Comparison of ENCODE assay signal across 8 cellular contexts in genomic region chr3:123618768-123619484, GRCh38. TPM values are rescaled to one million over a fixed set of nuclear protein-coding genes. Genes with fewer than 3 reads are reported as not detected.
DNase-seq lines count a peak whose midpoint lies in the region; ATAC-seq, FAIRE-seq and TF ChIP-seq lines count a peak whose summit lies in the region.

No MANE protein-coding gene starts in this region.

- ATAC-seq in right lobe of liver = peak; percentile 25 to 61 (median 58)
- ATAC-seq in HepG2 = no peak
- ATAC-seq in K562 = peak; percentile 31; the same call in 2 of the 3 replicates
- ATAC-seq in left lung = peak; percentile 56
- ATAC-seq in GM19455 (IDR thresholded peaks at IDR 0.05; ENCODE audit: unreplicated experiment) = no peak

- H3K36me3 ChIP-seq in right lobe of liver (peaks cover 0 to 16% (median 4%) of the 10 kb centered on the region in 4 donors), HepG2 (replicated peaks in 1 of 2; ENCODE audit: control insufficient read depth in 1 of 2, insufficient read depth in 2 of 2, low read length in 2 of 2) (peaks cover 6 to 12% of the 10 kb centered on the region in 2 experiments; a peak in 3 of 5 replicates), K562 (ENCODE audit: control insufficient read depth, insufficient read depth, low read length) (no peaks in the 10 kb centered on the region), left lung (peaks cover 0 to 19% of the 10 kb centered on the region in 2 donors), mesendoderm (ENCODE audit: control insufficient read depth, insufficient read depth, low read length) (no peaks in the 10 kb centered on the region)

- H2BK5ac ChIP-seq in mesendoderm (ENCODE audit: low read length) = no peak overlapping the region

- no peak for TF ChIP-seq RAD21 in HepG2 (CRISPR knock-in tag; IDR thresholded peaks at IDR 0.05)
- TF ChIP-seq RAD21 in K562 (CRISPR knock-in tag; conservative IDR thresholded peaks at IDR 0.05 in 1 of 2, IDR thresholded peaks at IDR 0.05 in 1 of 2) = no peak

- H2BK120ac ChIP-seq in mesendoderm (ENCODE audit: low read depth, low read length) = no peak overlapping the region

- H3K9me1 ChIP-seq in K562 (ENCODE audit: control insufficient read depth, insufficient read depth, low read length) = no peaks in the 10 kb centered on the region

- TF ChIP-seq CTCF in right lobe of liver (IDR thresholded peaks at IDR 0.05) (no peak), HepG2 (CRISPR knock-in tag; IDR thresholded peaks at IDR 0.05) (no peak), K562 (IDR thresholded peaks at IDR 0.05 in 2 of 3, conservative IDR thresholded peaks at IDR 0.05 in 1 of 3; ENCODE audit: insufficient read depth in 2 of 3, low read depth in 1 of 3, low read length in 3 of 3) (no peak), left lung (IDR thresholded peaks at IDR 0.05) (no peak)

- intact Hi-C loops in right lobe of liver (cut with DNase I) (no loop called here), HepG2 (cut with micrococcal nuclease; ENCODE audit: unreplicated experiment) (no loop called here), K562 (cut with micrococcal nuclease) (loop anchor here (2.0 kb wide), 1 partner anchor 34 kb away; the partner anchor contains the start of gene HACD2), left lung (cut with DNase I) (no loop called here)

- in situ Hi-C loops in HepG2 (cut with HindIII; ENCODE audit: extremely low pct_ligation_motif_present, low pct_unique_long_range_greater_than_20kb) = no loop called here
- in situ Hi-C loops in K562 (cut with MboI) = no loop called here

- H3K79me1 ChIP-seq in mesendoderm (ENCODE audit: low read length) = no peaks in the 10 kb centered on the region

- no peaks in the 10 kb centered on the region for H3K79me2 ChIP-seq in HepG2 (ENCODE audit: insufficient read depth, low read length)
- no peaks in the 10 kb centered on the region for H3K79me2 ChIP-seq in K562 (ENCODE audit: control insufficient read depth, insufficient read depth, low read length)
- no peaks in the 10 kb centered on the region for H3K79me2 ChIP-seq in mesendoderm (ENCODE audit: control insufficient read depth, insufficient read depth, low read length)

- H2AFZ ChIP-seq in HepG2 (ENCODE audit: low read length) = no peak overlapping the region
- H2AFZ ChIP-seq in K562 (ENCODE audit: low read depth, low read length) = no peak overlapping the region

- H3K4me1 ChIP-seq in right lobe of liver (peaks cover 0 to 10% (median 4%) of the 10 kb centered on the region in 4 donors), HepG2 (ENCODE audit: insufficient read depth, low read length) (peaks cover 37% of the 10 kb centered on the region), K562 (replicated peaks in 1 of 2; ENCODE audit: control insufficient read depth in 2 of 2, insufficient read depth in 2 of 2, low read length in 2 of 2) (peaks cover 0 to 18% of the 10 kb centered on the region in 2 experiments; a peak in 4 of 5 replicates), left lung (peaks cover 10 to 25% of the 10 kb centered on the region in 2 donors), mesendoderm (ENCODE audit: control insufficient read depth, low read depth, low read length) (no peaks in the 10 kb centered on the region)

- no TSS peak for BruUV-seq in HepG2 (replicated peaks; lab: Mats Ljungman, UMichigan)
- BruUV-seq in K562 (replicated peaks; lab: Mats Ljungman, UMichigan) = no TSS peak

- TF ChIP-seq EP300 in HepG2 (IDR thresholded peaks at IDR 0.05; ENCODE audit: low read depth in 2 of 2, low read length in 2 of 2) = no peak
- TF ChIP-seq EP300 in HepG2 (CRISPR knock-in tag; IDR thresholded peaks at IDR 0.05; ENCODE audit: borderline replicate concordance) = no peak
- TF ChIP-seq EP300 in K562 (IDR thresholded peaks at IDR 0.05; ENCODE audit: low read length) = no peak

- TF ChIP-seq POLR2A in right lobe of liver (IDR thresholded peaks at IDR 0.05) (no peak), HepG2 (IDR thresholded peaks at IDR 0.05; ENCODE audit: insufficient read depth in 1 of 2, low read depth in 2 of 2, low read length in 2 of 2) (no peak), K562 (conservative IDR thresholded peaks at IDR 0.05) (no peak)

- H2BK15ac ChIP-seq in mesendoderm (replicated peaks; ENCODE audit: low read depth) = no peak overlapping the region

- 61% methylated on average over 5 of the region's 5 CpGs for WGBS in right lobe of liver (ENCODE audit: insufficient coverage, low coverage, low lambda C conversion rate, missing lambda C conversion rate)
- WGBS in HepG2 (ENCODE audit: low lambda C conversion rate) = 100% methylated on average over 5 of the region's 5 CpGs
- 33% methylated on average over 5 of the region's 5 CpGs for WGBS in K562 (ENCODE audit: insufficient coverage, low coverage, missing lambda C conversion rate)
- no CpG with 5 or more reads among the region's 5 CpGs for WGBS in mesendoderm (ENCODE audit: extremely low coverage, insufficient coverage, low lambda C conversion rate)

- no peak overlapping the region for H3K18ac ChIP-seq in mesendoderm (ENCODE audit: low read length)

- peak overlapping the region in 1 of 3 donors; percentile 10 for H3K4me3 ChIP-seq in right lobe of liver
- H3K4me3 ChIP-seq in HepG2 (replicated peaks in 1 of 3; ENCODE audit: insufficient read depth in 1 of 3, low read depth in 2 of 3, low read length in 3 of 3) = no peak overlapping the region
- H3K4me3 ChIP-seq in K562 = no peak overlapping the region
- peak overlapping the region in 1 of 2 donors; percentile 19 for H3K4me3 ChIP-seq in left lung
- no peak overlapping the region for H3K4me3 ChIP-seq in mesendoderm (ENCODE audit: low read length)

- H4K20me1 ChIP-seq in HepG2 (ENCODE audit: insufficient read depth, low read length) = no peaks in the 10 kb centered on the region
- H4K20me1 ChIP-seq in K562 (replicated peaks; ENCODE audit: control insufficient read depth, insufficient read depth, low read length) = no peaks in the 10 kb centered on the region; the same call in 1 of the 2 replicates

- H3K4ac ChIP-seq in mesendoderm (ENCODE audit: low read depth, low read length) = no peak overlapping the region

- H3K27ac ChIP-seq in right lobe of liver (no peak overlapping the region), HepG2 (ENCODE audit: extremely low read length, insufficient read depth, low read length) (no peak overlapping the region), K562 (ENCODE audit: extremely low read depth, low read depth, low read length) (no peak overlapping the region), left lung (peak overlapping the region; percentile 27 to 57), mesendoderm (ENCODE audit: low read depth, low read length) (no peak overlapping the region)

- FAIRE-seq in HepG2 (lab: Jason Lieb, UNC) = no peak
- no peak for FAIRE-seq in K562 (lab: Jason Lieb, UNC)

- H3K4me2 ChIP-seq in HepG2 (ENCODE audit: low read depth, low read length) (no peak overlapping the region), K562 (ENCODE audit: insufficient read depth, low read length) (no peak overlapping the region), mesendoderm (ENCODE audit: low read length) (no peak overlapping the region)

- no peak overlapping the region for H4K8ac ChIP-seq in mesendoderm (ENCODE audit: low read depth, low read length)

- H3K27me3 ChIP-seq in right lobe of liver (no peaks in the 10 kb centered on the region), HepG2 (ENCODE audit: control insufficient read depth in 1 of 2, insufficient read depth in 2 of 2, low read length in 2 of 2) (no peaks in the 10 kb centered on the region), K562 (ENCODE audit: control insufficient read depth in 2 of 2, insufficient read depth in 2 of 2, low read length in 2 of 2) (peaks cover 0 to 5% of the 10 kb centered on the region in 2 experiments; a peak in 1 of 5 replicates), left lung (no peaks in the 10 kb centered on the region), mesendoderm (ENCODE audit: insufficient read depth, low read length, poor library complexity) (no peaks in the 10 kb centered on the region)

- CTCF ChIA-PET in HepG2 (lab: Yijun Ruan, JAX; ENCODE audit: low intra/inter-chr PET ratio, low total read pairs) (no interaction called here), K562 (lab: Yijun Ruan, JAX; ENCODE audit: low intra/inter-chr PET ratio) (no interaction called here)

- H3K56ac ChIP-seq in mesendoderm (ENCODE audit: low read length) = no peak overlapping the region

- no peak overlapping the region for H3K23ac ChIP-seq in mesendoderm (ENCODE audit: low read length)

- POLR2A ChIA-PET in HepG2 (lab: Yijun Ruan, JAX) (interaction anchor here (0.7 to 2.3 kb wide), 3 partner anchors 13 to 33 kb away, joined by 3 to 13 read pairs (median 3); no protein-coding TSS in a partner anchor), K562 (lab: Yijun Ruan, JAX) (interaction anchor here (0.6 to 1.5 kb wide), 4 partner anchors 17 to 310 kb away, joined by 3 read pairs; no protein-coding TSS in a partner anchor)

- no peak overlapping the region for H2AK5ac ChIP-seq in mesendoderm (ENCODE audit: low read length)

- peak in 1 of 3 donors; percentile 61 for DNase-seq in right lobe of liver
- no peak for DNase-seq in HepG2 (ENCODE audit: low spot score)
- DNase-seq in K562 (ENCODE audit: extremely low read depth in 1 of 4, low spot score in 3 of 4) = peak in 1 of 4 experiments; percentile 29
- DNase-seq in left lung = peak in 1 of 2 donors; percentile 81
- DNase-seq in H4 (ENCODE audit: low spot score) = no peak
- no peak for DNase-seq in 8988T
- DNase-seq in mesendoderm = no peak

- H3K9me3 ChIP-seq in right lobe of liver (no peaks in the 10 kb centered on the region), HepG2 (ENCODE audit: low read length) (no peaks in the 10 kb centered on the region), K562 (replicated peaks; ENCODE audit: control insufficient read depth, insufficient read depth, low read depth, low read length) (no peaks in the 10 kb centered on the region), left lung (no peaks in the 10 kb centered on the region)

- H3K9ac ChIP-seq in HepG2 (ENCODE audit: insufficient read depth, low read depth, low read length) = no peak overlapping the region
- H3K9ac ChIP-seq in K562 (ENCODE audit: insufficient read depth in 1 of 2, low read depth in 2 of 2, low read length in 2 of 2) = no peak overlapping the region
- H3K9ac ChIP-seq in mesendoderm (ENCODE audit: low read length) = no peak overlapping the region

- no peak overlapping the region for H4K5ac ChIP-seq in mesendoderm (ENCODE audit: low read length)

RNA-seq across cellular contexts. Expression of gene HACD2, which starts 34.1 kb away (rescaled TPM):
- 10 to 100 TPM; 23.0 to 39.8 (median 27.2) TPM for total RNA-seq in right lobe of liver
- total RNA-seq in HepG2 (2016; rRNA removed; fragmentation: Illumina TruSeq; extraction: Trizol) = 36.0 and 47.0 TPM in 2 replicates
- 4.5 and 4.6 TPM in 2 replicates for total RNA-seq in HepG2 (2016; cell fraction: cytosol; rRNA removed; fragmentation: Illumina TruSeq; extraction: Trizol; ENCODE audit: low read depth)
- 37.8 and 46.8 TPM in 2 replicates for total RNA-seq in HepG2 (2016; cell fraction: insoluble cytoplasmic fraction; rRNA removed; fragmentation: Illumina TruSeq; extraction: Trizol)
- 18.0 and 20.6 TPM in 2 replicates for total RNA-seq in HepG2 (2016; cell fraction: membrane; rRNA removed; fragmentation: Illumina TruSeq; extraction: Trizol)
- 59.2 and 72.7 TPM in 2 replicates for total RNA-seq in HepG2 (2016; cell fraction: nucleus; rRNA removed; fragmentation: Illumina TruSeq; extraction: Trizol)
- 40.3 and 50.4 TPM in 2 replicates for polyA plus RNA-seq in HepG2 (2011; rRNA removed)
- 21.2 and 36.3 TPM in 2 replicates for polyA plus RNA-seq in HepG2 (2011; cell fraction: cytosol; rRNA removed)
- polyA plus RNA-seq in HepG2 (2011; cell fraction: nucleus; rRNA removed) = 10.3 and 13.9 TPM in 2 replicates
- polyA plus RNA-seq in HepG2 (2012) = 27.7 and 29.5 TPM in 2 replicates
- polyA plus RNA-seq in HepG2 (2016; cell fraction: cytosol; fragmentation: Illumina TruSeq; extraction: Trizol; ENCODE audit: low read depth) = 2.4 and 2.8 TPM in 2 replicates
- polyA plus RNA-seq in HepG2 (2016; cell fraction: insoluble cytoplasmic fraction; fragmentation: Illumina TruSeq; extraction: Trizol; ENCODE audit: low read depth) = 37.0 and 37.7 TPM in 2 replicates
- 8.1 and 8.5 TPM in 2 replicates for polyA plus RNA-seq in HepG2 (2016; cell fraction: membrane; fragmentation: Illumina TruSeq; extraction: Trizol; ENCODE audit: low read depth)
- 89.7 and 91.1 TPM in 2 replicates for polyA plus RNA-seq in HepG2 (2016; cell fraction: nucleus; fragmentation: Illumina TruSeq; extraction: Trizol; ENCODE audit: insufficient read depth, low read depth)
- polyA minus RNA-seq in HepG2 (2011; rRNA and poly(A)+ RNA removed; ENCODE audit: low replicate concordance) = 77.4 and 153 TPM in 2 replicates
- 34.3 and 34.9 TPM in 2 replicates for polyA minus RNA-seq in HepG2 (2011; cell fraction: cytosol; rRNA and poly(A)+ RNA removed)
- polyA minus RNA-seq in HepG2 (2011; cell fraction: nucleus; rRNA and poly(A)+ RNA removed) = 29.0 and 33.9 TPM in 2 replicates
- total RNA-seq in K562 (2011; cell fraction: chromatin; rRNA removed; ENCODE audit: low replicate concordance) = 9.5 and 17.7 TPM in 2 replicates
- total RNA-seq in K562 (2011; cell fraction: nucleolus; rRNA removed) = 5.0 and 6.0 TPM in 2 replicates
- total RNA-seq in K562 (2011; cell fraction: nucleoplasm; rRNA removed) = 9.4 and 14.8 TPM in 2 replicates
- 1.3 and 2.8 TPM in 2 replicates for total RNA-seq in K562 (2014; rRNA removed)
- 4.0 and 4.6 TPM in 2 replicates for total RNA-seq in K562 (2014; rRNA removed; fragmentation: Illumina TruSeq; extraction: Trizol)
- total RNA-seq in K562 (2015; rRNA removed; fragmentation: Illumina TruSeq; extraction: Trizol) = 3.0 and 4.2 TPM in 2 replicates
- 3.7 and 4.9 TPM in 2 replicates for total RNA-seq in K562 (2021)
- 10.5 TPM in 2 replicates for polyA plus RNA-seq in K562 (2011; rRNA removed)
- polyA plus RNA-seq in K562 (2011; cell fraction: cytosol; rRNA removed) = 2.3 and 4.5 TPM in 2 replicates
- polyA plus RNA-seq in K562 (2011; cell fraction: nucleus; rRNA removed) = 8.9 and 13.4 TPM in 2 replicates
- 2.6 and 3.2 TPM in 2 replicates for polyA plus RNA-seq in K562 (2012)
- 4.7 TPM in 2 replicates for polyA plus RNA-seq in K562 (2014; fragmentation: Illumina TruSeq; extraction: Trizol)
- 1 to 10 TPM; 1.3 to 1.6 TPM for polyA plus RNA-seq in K562 (2014; fragmentation: Nextera tagmentation; extraction: Ambion mirVana)
- polyA plus RNA-seq in K562 (2014; rRNA removed) = 3.8 and 5.5 TPM in 2 replicates
- polyA minus RNA-seq in K562 (2011; rRNA and poly(A)+ RNA removed) = 10.6 and 11.2 TPM in 2 replicates
- 3.8 and 5.9 TPM in 2 replicates for polyA minus RNA-seq in K562 (2011; cell fraction: cytosol; rRNA and poly(A)+ RNA removed)
- 3.9 and 7.2 TPM in 2 replicates for polyA minus RNA-seq in K562 (2011; cell fraction: nucleus; rRNA and poly(A)+ RNA removed)
- total RNA-seq in left lung = 10 to 100 TPM; 59.8 to 60.9 TPM
- 23.7 and 30.5 TPM in 2 replicates for total RNA-seq in H4 (2014; rRNA removed; shearing (Covaris generic))
- polyA plus RNA-seq in mesendoderm (2013, experiment 1 of 2) = 23.3 TPM
- polyA plus RNA-seq in mesendoderm (2013, experiment 2 of 2) = 22.7 TPM

Comparison
In these comparisons a context has a peak if more than half of its experiments do, and no peak if none do; other contexts are left out.
1. ATAC-seq: peak in right lobe of liver (4 of 4), K562 (single experiment) and left lung (single experiment); none in HepG2 (single experiment) and GM19455 (single experiment).
2. H3K27ac ChIP-seq: peak in left lung (2 of 2); none in right lobe of liver (0 of 3), HepG2 (single experiment), K562 (single experiment) and mesendoderm (single experiment).